Comparison of ENCODE assay signal across 8 cellular contexts in the genomic region with DNA sequence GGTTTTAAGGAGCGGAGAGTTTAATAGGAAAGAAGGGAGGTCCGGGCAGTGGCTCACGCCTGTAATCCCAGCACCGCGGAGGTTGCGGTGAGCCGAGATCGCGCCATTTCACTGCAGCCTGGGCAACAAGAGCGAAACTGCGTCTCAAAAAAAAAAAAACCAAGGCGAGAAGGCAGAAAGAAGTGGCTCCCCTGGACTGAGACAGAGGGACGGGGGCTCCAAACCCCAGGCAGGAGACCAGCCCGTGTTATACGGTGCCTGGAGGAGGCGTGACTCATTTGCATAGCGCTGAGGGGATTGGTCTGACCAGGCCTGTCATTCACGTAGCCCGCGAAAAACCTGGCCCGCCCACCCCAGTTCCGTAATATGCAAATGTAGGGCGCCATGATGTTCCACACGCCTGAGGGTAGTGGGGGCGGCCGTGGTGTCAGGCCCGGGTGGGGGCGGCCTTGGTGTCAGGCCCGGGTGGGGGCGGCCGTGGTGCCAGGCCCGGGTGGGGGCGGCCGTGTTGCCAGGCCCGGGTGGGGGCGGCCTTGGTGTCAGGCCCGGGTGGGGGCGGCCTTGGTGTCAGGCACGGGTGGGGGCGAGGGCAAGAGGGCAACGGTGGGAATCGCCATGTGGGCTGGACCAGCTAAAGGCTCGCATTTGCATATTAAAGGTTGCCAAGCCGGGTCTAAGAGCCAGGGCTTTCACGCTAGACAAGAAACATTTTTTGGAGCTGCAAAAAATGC. TPM values are rescaled to one million over a fixed set of nuclear protein-coding genes. Genes with fewer than 3 reads are reported as not detected.
DNase-seq lines count a peak whose midpoint lies in the region; ATAC-seq, FAIRE-seq and TF ChIP-seq lines count a peak whose summit lies in the region.

No MANE protein-coding gene starts in this region.

- peak overlapping the region; percentile 89 for H3K4me2 ChIP-seq in A549

- H3K36me3 ChIP-seq in effector memory CD4-positive, alpha-beta T cell (ENCODE audit: control insufficient read depth, insufficient read depth, low read length) = peaks cover under 1% of the 10 kb centered on the region

- ATAC-seq in A549 (peak; percentile 83 to 92), HG03432 (IDR thresholded peaks at IDR 0.05; ENCODE audit: unreplicated experiment) (peak; percentile 98)

- H3K27ac Mint-ChIP-seq in mesothelial cell of epicardium = peak overlapping the region; percentile 99

- no peak for TF ChIP-seq RAD21 in A549 (conservative IDR thresholded peaks at IDR 0.05 in 1 of 2, IDR thresholded peaks at IDR 0.05 in 1 of 2)

- 6% methylated on average over 27 of the region's 45 CpGs for WGBS in A549 (ENCODE audit: missing lambda C conversion rate)

- no peak for TF ChIP-seq EP300 in A549 (IDR thresholded peaks at IDR 0.05)

- CTCF ChIA-PET in A549 (lab: Yijun Ruan, JAX) = no interaction called here

- peak overlapping the region; percentile 95 for H3K4me3 Mint-ChIP-seq in mesothelial cell of epicardium

- DNase-seq in A549 (ENCODE audit: low read depth in 1 of 2, low spot score in 1 of 2) (peak; percentile 95 to 96), mesothelial cell of epicardium (ENCODE audit: low spot score in 2 of 2, unreplicated experiment in 2 of 2) (peak; percentile 80 to 87), NCI-H1105 treated with DMSO at 0.1 percent for 48 hours (lab: John Stamatoyannopoulos, UW) (no peak)
- DNase-seq in activated CD4-positive, alpha-beta T cell treated with anti-CD3 and anti-CD28 coated beads for 48 hours = peak; percentile 95
- peak; percentile 76 to 86 (median 82) for DNase-seq in effector memory CD4-positive, alpha-beta T cell
- peak; percentile 76 to 81 for DNase-seq in stimulated activated CD8-positive, alpha-beta memory T cell treated with anti-CD3 and anti-CD28 coated beads, Interleukin-2, amount 100 ng/mL, for 1 hour (ENCODE audit: low read depth in 2 of 2)

- peaks cover 6% of the 10 kb centered on the region for H3K27me3 Mint-ChIP-seq in mesothelial cell of epicardium (ENCODE audit: low read depth)

- no peaks in the 10 kb centered on the region for H3K9me3 ChIP-seq in A549
- H3K9me3 ChIP-seq in effector memory CD4-positive, alpha-beta T cell (ENCODE audit: control insufficient read depth, low read length) = no peaks in the 10 kb centered on the region

- peak overlapping the region; percentile 94 to 99 for H3K27ac ChIP-seq in A549
- peak overlapping the region; percentile 68 for H3K27ac ChIP-seq in effector memory CD4-positive, alpha-beta T cell (ENCODE audit: insufficient read depth, low read length, poor library complexity, severe bottlenecking)

- TF ChIP-seq POLR2A in A549 (IDR thresholded peaks at IDR 0.05; ENCODE audit: low read length) (peak; percentile 36; the same call in 1 of the 2 replicates), GM19099 (IDR thresholded peaks at IDR 0.05; ENCODE audit: extremely low read depth, insufficient read length, low read depth) (peak; percentile 73)

- FAIRE-seq in A549 (lab: Jason Lieb, UNC) = peak; percentile 85

- no peaks in the 10 kb centered on the region for H3K9me3 Mint-ChIP-seq in mesothelial cell of epicardium

- peak overlapping the region; percentile 75 for H3K4me3 ChIP-seq in A549
- peak overlapping the region; percentile 71 for H3K4me3 ChIP-seq in effector memory CD4-positive, alpha-beta T cell (ENCODE audit: insufficient read depth, low read depth, low read length, poor library complexity, severe bottlenecking)

- POLR2A ChIA-PET in A549 (lab: Yijun Ruan, JAX) = no interaction called here

- peaks cover 32% of the 10 kb centered on the region for H3K4me1 Mint-ChIP-seq in mesothelial cell of epicardium

- H3K27me3 ChIP-seq in effector memory CD4-positive, alpha-beta T cell (replicated peaks; ENCODE audit: control insufficient read depth, insufficient read depth, low read length, poor library complexity, severe bottlenecking) = no peaks in the 10 kb centered on the region

- no peak for TF ChIP-seq CTCF in A549 (IDR thresholded peaks at IDR 0.05)
- TF ChIP-seq CTCF in mesothelial cell of epicardium (IDR thresholded peaks at IDR 0.05; ENCODE audit: unreplicated experiment) = no peak

- H3K36me3 Mint-ChIP-seq in mesothelial cell of epicardium = peaks cover 12% of the 10 kb centered on the region

- peaks cover 15% of the 10 kb centered on the region for H3K4me1 ChIP-seq in A549
- no peaks in the 10 kb centered on the region for H3K4me1 ChIP-seq in effector memory CD4-positive, alpha-beta T cell (ENCODE audit: control insufficient read depth, insufficient read depth, low read length, poor library complexity, severe bottlenecking)

TF ChIP-seq in A549, 52 proteins besides CTCF, POLR2A, EP300 and RAD21:
- TF ChIP-seq, protein P1, sequence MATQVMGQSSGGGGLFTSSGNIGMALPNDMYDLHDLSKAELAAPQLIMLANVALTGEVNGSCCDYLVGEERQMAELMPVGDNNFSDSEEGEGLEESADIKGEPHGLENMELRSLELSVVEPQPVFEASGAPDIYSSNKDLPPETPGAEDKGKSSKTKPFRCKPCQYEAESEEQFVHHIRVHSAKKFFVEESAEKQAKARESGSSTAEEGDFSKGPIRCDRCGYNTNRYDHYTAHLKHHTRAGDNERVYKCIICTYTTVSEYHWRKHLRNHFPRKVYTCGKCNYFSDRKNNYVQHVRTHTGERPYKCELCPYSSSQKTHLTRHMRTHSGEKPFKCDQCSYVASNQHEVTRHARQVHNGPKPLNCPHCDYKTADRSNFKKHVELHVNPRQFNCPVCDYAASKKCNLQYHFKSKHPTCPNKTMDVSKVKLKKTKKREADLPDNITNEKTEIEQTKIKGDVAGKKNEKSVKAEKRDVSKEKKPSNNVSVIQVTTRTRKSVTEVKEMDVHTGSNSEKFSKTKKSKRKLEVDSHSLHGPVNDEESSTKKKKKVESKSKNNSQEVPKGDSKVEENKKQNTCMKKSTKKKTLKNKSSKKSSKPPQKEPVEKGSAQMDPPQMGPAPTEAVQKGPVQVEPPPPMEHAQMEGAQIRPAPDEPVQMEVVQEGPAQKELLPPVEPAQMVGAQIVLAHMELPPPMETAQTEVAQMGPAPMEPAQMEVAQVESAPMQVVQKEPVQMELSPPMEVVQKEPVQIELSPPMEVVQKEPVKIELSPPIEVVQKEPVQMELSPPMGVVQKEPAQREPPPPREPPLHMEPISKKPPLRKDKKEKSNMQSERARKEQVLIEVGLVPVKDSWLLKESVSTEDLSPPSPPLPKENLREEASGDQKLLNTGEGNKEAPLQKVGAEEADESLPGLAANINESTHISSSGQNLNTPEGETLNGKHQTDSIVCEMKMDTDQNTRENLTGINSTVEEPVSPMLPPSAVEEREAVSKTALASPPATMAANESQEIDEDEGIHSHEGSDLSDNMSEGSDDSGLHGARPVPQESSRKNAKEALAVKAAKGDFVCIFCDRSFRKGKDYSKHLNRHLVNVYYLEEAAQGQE (IDR thresholded peaks at IDR 0.05) = no peak
- TF ChIP-seq, protein P2, sequence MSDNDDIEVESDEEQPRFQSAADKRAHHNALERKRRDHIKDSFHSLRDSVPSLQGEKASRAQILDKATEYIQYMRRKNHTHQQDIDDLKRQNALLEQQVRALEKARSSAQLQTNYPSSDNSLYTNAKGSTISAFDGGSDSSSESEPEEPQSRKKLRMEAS (IDR thresholded peaks at IDR 0.05) = peak; percentile 42
- TF ChIP-seq ESRRA (IDR thresholded peaks at IDR 0.05; ENCODE audit: borderline replicate concordance, low read length) (no peak), MYC (IDR thresholded peaks at IDR 0.05; ENCODE audit: borderline replicate concordance, low read length) (no peak), JUN (IDR thresholded peaks at IDR 0.05) (peak in 1 of 2 experiments; percentile 21; a peak in 1 of 5 replicates), POLR2AphosphoS2 (conservative IDR thresholded peaks at IDR 0.05; ENCODE audit: low read length) (no peak), FOSL2 (IDR thresholded peaks at IDR 0.05) (no peak), FOSL2 (CRISPR knock-in tag; IDR thresholded peaks at IDR 0.05) (peak; percentile 76), NR3C1 (IDR thresholded peaks at IDR 0.05) (no peak)
- TF ChIP-seq, protein P3, sequence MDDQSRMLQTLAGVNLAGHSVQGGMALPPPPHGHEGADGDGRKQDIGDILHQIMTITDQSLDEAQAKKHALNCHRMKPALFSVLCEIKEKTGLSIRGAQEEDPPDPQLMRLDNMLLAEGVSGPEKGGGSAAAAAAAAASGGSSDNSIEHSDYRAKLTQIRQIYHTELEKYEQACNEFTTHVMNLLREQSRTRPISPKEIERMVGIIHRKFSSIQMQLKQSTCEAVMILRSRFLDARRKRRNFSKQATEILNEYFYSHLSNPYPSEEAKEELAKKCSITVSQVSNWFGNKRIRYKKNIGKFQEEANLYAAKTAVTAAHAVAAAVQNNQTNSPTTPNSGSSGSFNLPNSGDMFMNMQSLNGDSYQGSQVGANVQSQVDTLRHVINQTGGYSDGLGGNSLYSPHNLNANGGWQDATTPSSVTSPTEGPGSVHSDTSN (IDR thresholded peaks at IDR 0.05) = peak; percentile 92

RNA-seq across cellular contexts. Expression of a gene that starts 2.1 kb away (rescaled TPM):
- 67.9 and 87.0 TPM in 2 replicates for polyA plus RNA-seq in A549 (2011; rRNA removed)
- polyA plus RNA-seq in A549 (2012; cell fraction: cytosol; rRNA removed) = 80.7 and 97.7 TPM in 2 replicates
- polyA plus RNA-seq in A549 (2012; cell fraction: nucleus; rRNA removed) = 200 and 211 TPM in 2 replicates
- polyA plus RNA-seq in A549 (2017; fragmentation: RNase III; extraction: RNeasy Plus Mini Kit Qiagen cat#74134 plus additional on column Dnase treatment) = 60.7 to 70.3 TPM (median 64.6 TPM) in 3 replicates
- polyA minus RNA-seq in A549 (2011; rRNA and poly(A)+ RNA removed) = 101 and 220 TPM in 2 replicates
- total RNA-seq in mesothelial cell of epicardium = 34.6 to 37.4 TPM (median 35.0 TPM) in 3 replicates

RNA-seq across cellular contexts. Expression of a gene that starts 35.3 kb away (rescaled TPM):
- polyA plus RNA-seq in A549 (2011; rRNA removed) (22.9 and 26.0 TPM in 2 replicates), A549 (2017; fragmentation: RNase III; extraction: RNeasy Plus Mini Kit Qiagen cat#74134 plus additional on column Dnase treatment) (36.1 to 41.2 TPM (median 39.4 TPM) in 3 replicates)
- 64.3 and 74.2 TPM in 2 replicates for polyA plus RNA-seq in A549 (2012; cell fraction: cytosol; rRNA removed)
- polyA plus RNA-seq in A549 (2012; cell fraction: nucleus; rRNA removed) = 78.8 and 93.8 TPM in 2 replicates
- polyA minus RNA-seq in A549 (2011; rRNA and poly(A)+ RNA removed) = 10.2 and 14.8 TPM in 2 replicates
- 65.6 to 67.1 TPM (median 66.7 TPM) in 3 replicates for total RNA-seq in mesothelial cell of epicardium
